ENCODE assay signal across 19 cellular contexts in the genomic region with DNA sequence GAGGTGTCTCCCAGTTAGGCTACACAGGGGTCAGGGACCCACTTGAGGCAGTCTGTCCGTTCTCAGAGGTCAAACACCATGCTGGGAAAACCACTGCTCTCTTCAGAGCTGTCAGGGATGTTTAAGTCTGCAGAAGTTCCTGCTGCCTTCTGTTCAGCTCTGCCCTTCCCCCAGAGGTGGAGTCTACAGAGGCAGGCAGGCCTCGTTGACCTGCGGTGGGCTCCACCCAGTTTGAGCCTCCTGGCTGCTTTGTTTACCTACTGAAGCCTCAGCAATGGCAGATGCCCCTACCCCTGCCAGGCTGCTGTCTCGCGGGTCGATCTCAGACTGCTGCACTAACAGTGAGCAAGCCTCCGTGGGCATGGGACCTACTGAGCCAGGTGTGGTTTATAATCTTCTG.
A peak's percentile ranks its signal among the peaks of the same experiment; 100 is the strongest.
DNase-seq lines count a peak whose midpoint lies in the region; ATAC-seq and TF ChIP-seq lines count a peak whose summit lies in the region.
"Had no signal": no experiment of that assay in that cellular context is flagged by ENCODE, and none has a peak within 500 bp of the region (broad histone marks: within the 10 kb centered on the region; RNA-seq: fewer than 3 reads in every experiment).

No MANE protein-coding gene starts in this region.

- DNase-seq in NCI-H69 (lab: John Stamatoyannopoulos, UW): peak; percentile 47
- peak; percentile 67 for DNase-seq in endodermal cell
- DNase-seq in memory B cell (ENCODE audit: low spot score in 2 of 2): no peak
- peak; percentile 58 for DNase-seq in spleen
- no peak for DNase-seq in left lobe of liver (ENCODE audit: low spot score)
- DNase-seq in SHP77 (lab: John Stamatoyannopoulos, UW): no peak
- DNase-seq: Calu3; CD8-positive, alpha-beta T cell; DMS 273 treated with DMSO at 0.1 percent for 48 hours; DMS53; DND-41; EL; KBM-7 had no signal

- H3K9me3 Mint-ChIP-seq in endodermal cell (peaks cover 27% of the 10 kb centered on the region), memory B cell (peaks cover 3% of the 10 kb centered on the region)

- H3K27ac ChIP-seq in endodermal cell (ENCODE audit: low read depth, low read length): no peak overlapping the region
- H3K27ac ChIP-seq in spleen: no peak overlapping the region
- H3K27ac ChIP-seq: BLaER1 treated with 17β-estradiol and CSF1 and Interleukin-3, amounts not matched to agents 10 nM and 100 nM had no signal

- H3K4me1 ChIP-seq in endodermal cell (ENCODE audit: control insufficient read depth, insufficient read depth, low read length) (peaks cover 5% of the 10 kb centered on the region), spleen (no peaks in the 10 kb centered on the region)
- H3K4me1 ChIP-seq: BLaER1 treated with 17β-estradiol and CSF1 and Interleukin-3, amounts not matched to agents 10 nM and 100 nM; HAP-1 had no signal

- H3K36me3 ChIP-seq in endodermal cell (ENCODE audit: control insufficient read depth, insufficient read depth, low read length): no peaks in the 10 kb centered on the region
- H3K36me3 ChIP-seq in spleen: peaks cover 0 to 15% (median 0%) of the 10 kb centered on the region in 6 donors
- H3K36me3 ChIP-seq: HAP-1 had no signal

- TF ChIP-seq CTCF in endodermal cell (conservative IDR thresholded peaks at IDR 0.05): no peak
- TF ChIP-seq CTCF in spleen (IDR thresholded peaks at IDR 0.05 in 8 of 11, conservative IDR thresholded peaks at IDR 0.05 in 3 of 11): no peak

- H3K27me3 Mint-ChIP-seq in endodermal cell (ENCODE audit: insufficient read depth) (peaks cover 54% of the 10 kb centered on the region), memory B cell (no peaks in the 10 kb centered on the region)
- H3K27me3 Mint-ChIP-seq: B cell had no signal

- H3K9ac ChIP-seq in endodermal cell (ENCODE audit: extremely low read depth, low read length, poor library complexity, severe bottlenecking): no peak overlapping the region
- H3K9ac ChIP-seq: BLaER1 treated with 17β-estradiol and CSF1 and Interleukin-3, amounts not matched to agents 10 nM and 100 nM had no signal

- H3K27ac Mint-ChIP-seq in endodermal cell (no peak overlapping the region), memory B cell (no peak overlapping the region)
- H3K27ac Mint-ChIP-seq: B cell; CD8-positive, alpha-beta T cell; IgD-negative memory B cell had no signal

- H3K27me3 ChIP-seq in endodermal cell (ENCODE audit: control insufficient read depth, insufficient read depth, low read length, poor library complexity, severe bottlenecking) (no peaks in the 10 kb centered on the region), spleen (replicated peaks in 1 of 7) (no peaks in the 10 kb centered on the region)
- H3K27me3 ChIP-seq: BLaER1 treated with 17β-estradiol and CSF1 and Interleukin-3, amounts not matched to agents 10 nM and 100 nM had no signal

- intact Hi-C loops in spleen (cut with DNase I; ENCODE audit: low total_unique reads): no loop called here

- 66% methylated on average over 7 of the region's 7 CpGs for WGBS in endodermal cell (ENCODE audit: insufficient coverage in 1 of 2, insufficient read length in 1 of 2), 2 experiments
- WGBS in spleen, 5 donors: 78 to 94% (median 83%) methylated on average over 5 to 7 of the region's 7 CpGs

- H3K9me3 ChIP-seq in endodermal cell (ENCODE audit: control insufficient read depth, low read length): peaks cover 25% of the 10 kb centered on the region
- peaks cover 0 to 14% (median 3%) of the 10 kb centered on the region in 8 donors for H3K9me3 ChIP-seq in spleen
- H3K9me3 ChIP-seq: HAP-1 had no signal

- H3K4me3 Mint-ChIP-seq in endodermal cell (peak overlapping the region; percentile 34), memory B cell (peak overlapping the region; percentile 54)
- H3K4me3 Mint-ChIP-seq: B cell; CD8-positive, alpha-beta T cell had no signal

- H3K4me3 ChIP-seq in endodermal cell (ENCODE audit: low read length) (no peak overlapping the region), spleen (no peak overlapping the region)
- H3K4me3 ChIP-seq: BLaER1 treated with 17β-estradiol and CSF1 and Interleukin-3, amounts not matched to agents 10 nM and 100 nM; HAP-1 had no signal

- no peak for TF ChIP-seq POLR2A in spleen (IDR thresholded peaks at IDR 0.05)

- H3K4me1 Mint-ChIP-seq in endodermal cell (peaks cover 42% of the 10 kb centered on the region), memory B cell (peaks cover 7% of the 10 kb centered on the region)

- no peak for ATAC-seq in memory B cell (ENCODE audit: low read depth)
- no peak for ATAC-seq in HG02610 (IDR thresholded peaks at IDR 0.05; ENCODE audit: unreplicated experiment)
- ATAC-seq in left lobe of liver: no peak
- ATAC-seq: CD8-positive, alpha-beta T cell; HepG2 had no signal

- H3K36me3 Mint-ChIP-seq in endodermal cell (ENCODE audit: low read depth) (no peaks in the 10 kb centered on the region), memory B cell (peaks cover 20% of the 10 kb centered on the region)

Comparison
In these comparisons a context has a peak if more than half of its experiments do, and no peak if none do; other contexts are left out.
1. DNase-seq: peak in NCI-H69 (single experiment), endodermal cell (single experiment) and spleen (single experiment); none in memory B cell (0 of 2), left lobe of liver (single experiment) and SHP77 (0 of 2).